In the genomic region with DNA sequence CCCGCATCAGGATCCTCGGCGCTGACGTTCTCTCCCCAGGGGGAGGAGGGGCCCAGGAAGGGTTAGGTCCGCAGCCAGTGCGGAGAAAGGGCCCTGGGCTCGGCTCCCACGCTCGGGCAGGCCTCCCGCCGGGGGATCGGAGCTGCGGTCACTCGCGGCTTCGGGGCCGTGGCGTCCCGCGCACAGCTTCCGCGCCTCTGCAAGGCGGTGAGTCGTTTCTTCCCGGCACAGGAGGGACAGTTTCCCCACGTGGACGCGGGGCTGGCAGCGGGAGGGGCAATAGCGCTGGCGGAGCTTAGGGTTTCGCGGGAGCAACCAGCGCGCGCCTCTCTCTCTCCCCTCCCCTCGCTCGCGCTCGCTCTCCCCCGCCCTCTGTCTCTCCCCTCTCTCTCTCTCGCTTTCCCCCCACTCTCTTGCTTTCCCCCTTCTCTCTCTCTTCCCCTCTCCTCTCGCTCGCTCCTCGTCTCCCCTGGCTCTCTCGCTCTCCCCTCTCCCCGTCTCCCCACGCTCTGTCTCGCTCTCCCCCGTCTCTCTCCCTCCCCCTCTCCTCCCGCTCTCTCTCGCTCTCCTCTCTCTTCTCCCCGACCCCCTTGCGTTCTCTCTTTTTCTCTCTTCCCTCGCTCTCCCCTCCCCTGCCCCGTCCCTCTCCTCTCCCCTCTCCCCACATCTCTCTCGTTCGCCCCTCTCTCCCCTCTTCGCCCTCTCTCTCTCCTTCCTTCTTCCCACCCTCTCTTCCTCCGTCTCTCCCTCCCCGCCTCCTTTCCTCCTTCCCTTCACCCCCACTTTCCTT, we compare ENCODE assay signal across 1 cellular context.
TF ChIP-seq lines count a peak whose summit lies in the region.

No MANE protein-coding gene starts in this region.

TF ChIP-seq in HepG2, 621 proteins besides CTCF, POLR2A, EP300 and RAD21 (continued from another document and continues in another):
- TF ChIP-seq, protein P1, sequence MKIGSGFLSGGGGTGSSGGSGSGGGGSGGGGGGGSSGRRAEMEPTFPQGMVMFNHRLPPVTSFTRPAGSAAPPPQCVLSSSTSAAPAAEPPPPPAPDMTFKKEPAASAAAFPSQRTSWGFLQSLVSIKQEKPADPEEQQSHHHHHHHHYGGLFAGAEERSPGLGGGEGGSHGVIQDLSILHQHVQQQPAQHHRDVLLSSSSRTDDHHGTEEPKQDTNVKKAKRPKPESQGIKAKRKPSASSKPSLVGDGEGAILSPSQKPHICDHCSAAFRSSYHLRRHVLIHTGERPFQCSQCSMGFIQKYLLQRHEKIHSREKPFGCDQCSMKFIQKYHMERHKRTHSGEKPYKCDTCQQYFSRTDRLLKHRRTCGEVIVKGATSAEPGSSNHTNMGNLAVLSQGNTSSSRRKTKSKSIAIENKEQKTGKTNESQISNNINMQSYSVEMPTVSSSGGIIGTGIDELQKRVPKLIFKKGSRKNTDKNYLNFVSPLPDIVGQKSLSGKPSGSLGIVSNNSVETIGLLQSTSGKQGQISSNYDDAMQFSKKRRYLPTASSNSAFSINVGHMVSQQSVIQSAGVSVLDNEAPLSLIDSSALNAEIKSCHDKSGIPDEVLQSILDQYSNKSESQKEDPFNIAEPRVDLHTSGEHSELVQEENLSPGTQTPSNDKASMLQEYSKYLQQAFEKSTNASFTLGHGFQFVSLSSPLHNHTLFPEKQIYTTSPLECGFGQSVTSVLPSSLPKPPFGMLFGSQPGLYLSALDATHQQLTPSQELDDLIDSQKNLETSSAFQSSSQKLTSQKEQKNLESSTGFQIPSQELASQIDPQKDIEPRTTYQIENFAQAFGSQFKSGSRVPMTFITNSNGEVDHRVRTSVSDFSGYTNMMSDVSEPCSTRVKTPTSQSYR (CRISPR knock-in tag; IDR thresholded peaks at IDR 0.05; ENCODE audit: borderline replicate concordance) = 0 out of 2 replicates have a peak, but pooled peaks have one; percentile 17
- TF ChIP-seq CEBPB (IDR thresholded peaks at IDR 0.05; ENCODE audit: borderline replicate concordance, low read depth, low read length) (no peak), TCF7 (IDR thresholded peaks at IDR 0.05; ENCODE audit: low read depth) (no peak), ZNF335 (CRISPR knock-in tag; IDR thresholded peaks at IDR 0.05) (no peak), ZBTB42 (CRISPR knock-in tag; IDR thresholded peaks at IDR 0.05) (no peak), HNF4A (CRISPR knock-in tag; IDR thresholded peaks at IDR 0.05) (no peak), ZNF260 (CRISPR knock-in tag; IDR thresholded peaks at IDR 0.05; ENCODE audit: borderline replicate concordance, low read depth) (no peak), TBP (CRISPR knock-in tag; IDR thresholded peaks at IDR 0.05) (no peak), ZNF253 (CRISPR knock-in tag; IDR thresholded peaks at IDR 0.05; ENCODE audit: borderline replicate concordance) (no peak), GATAD2A (CRISPR knock-in tag; IDR thresholded peaks at IDR 0.05) (0 out of 2 replicates have a peak, but pooled peaks have one; percentile 24), ZBTB38 (CRISPR knock-in tag; IDR thresholded peaks at IDR 0.05) (no peak), KAT8 (CRISPR knock-in tag; IDR thresholded peaks at IDR 0.05) (no peak), BORCS8-MEF2B (CRISPR knock-in tag; IDR thresholded peaks at IDR 0.05) (peak; percentile 53; the same call in 1 of the 2 replicates), NCOA2 (CRISPR knock-in tag; IDR thresholded peaks at IDR 0.05) (no peak), ARHGAP35 (CRISPR knock-in tag; IDR thresholded peaks at IDR 0.05; ENCODE audit: borderline replicate concordance) (no peak), PHF20 (CRISPR knock-in tag; IDR thresholded peaks at IDR 0.05) (no peak), ZFX (CRISPR knock-in tag; IDR thresholded peaks at IDR 0.05; ENCODE audit: low read depth) (peak; percentile 50; the same call in 1 of the 2 replicates), ZNF563 (CRISPR knock-in tag; IDR thresholded peaks at IDR 0.05) (peak; percentile 50; the same call in 1 of the 2 replicates), TARDBP (CRISPR knock-in tag; IDR thresholded peaks at IDR 0.05) (peak; percentile 35; the same call in 1 of the 2 replicates), ZMYM2 (CRISPR knock-in tag; IDR thresholded peaks at IDR 0.05) (no peak), LCORL (IDR thresholded peaks at IDR 0.05) (no peak), LCORL (CRISPR knock-in tag; IDR thresholded peaks at IDR 0.05) (peak; percentile 38; the same call in 1 of the 2 replicates), ZNF891 (CRISPR knock-in tag; IDR thresholded peaks at IDR 0.05) (0 out of 2 replicates have a peak, but pooled peaks have one; percentile 21), BRD4 (CRISPR knock-in tag; IDR thresholded peaks at IDR 0.05) (no peak; the same call in 1 of the 2 replicates), ZNF136 (CRISPR knock-in tag; IDR thresholded peaks at IDR 0.05; ENCODE audit: low read depth) (no peak), YEATS4 (CRISPR knock-in tag; IDR thresholded peaks at IDR 0.05; ENCODE audit: borderline replicate concordance) (peak; percentile 44; the same call in 1 of the 2 replicates), SRF (IDR thresholded peaks at IDR 0.05; ENCODE audit: low read depth, low read length) (no peak), ZNF354B (CRISPR knock-in tag; IDR thresholded peaks at IDR 0.05) (no peak), THAP11 (CRISPR knock-in tag; IDR thresholded peaks at IDR 0.05) (0 out of 2 replicates have a peak, but pooled peaks have one; percentile 14), ZNF773 (CRISPR knock-in tag; IDR thresholded peaks at IDR 0.05; ENCODE audit: borderline replicate concordance) (no peak), ZNF430 (CRISPR knock-in tag; IDR thresholded peaks at IDR 0.05) (no peak), NR1H2 (CRISPR knock-in tag; IDR thresholded peaks at IDR 0.05; ENCODE audit: borderline replicate concordance, low read depth) (no peak), HDAC2 (CRISPR knock-in tag; IDR thresholded peaks at IDR 0.05) (no peak), POGZ (CRISPR knock-in tag; IDR thresholded peaks at IDR 0.05) (0 out of 2 replicates have a peak, but pooled peaks have one; percentile 20), SAP130 (CRISPR knock-in tag; IDR thresholded peaks at IDR 0.05; ENCODE audit: low read depth) (peak; percentile 52)
- TF ChIP-seq, protein P2, sequence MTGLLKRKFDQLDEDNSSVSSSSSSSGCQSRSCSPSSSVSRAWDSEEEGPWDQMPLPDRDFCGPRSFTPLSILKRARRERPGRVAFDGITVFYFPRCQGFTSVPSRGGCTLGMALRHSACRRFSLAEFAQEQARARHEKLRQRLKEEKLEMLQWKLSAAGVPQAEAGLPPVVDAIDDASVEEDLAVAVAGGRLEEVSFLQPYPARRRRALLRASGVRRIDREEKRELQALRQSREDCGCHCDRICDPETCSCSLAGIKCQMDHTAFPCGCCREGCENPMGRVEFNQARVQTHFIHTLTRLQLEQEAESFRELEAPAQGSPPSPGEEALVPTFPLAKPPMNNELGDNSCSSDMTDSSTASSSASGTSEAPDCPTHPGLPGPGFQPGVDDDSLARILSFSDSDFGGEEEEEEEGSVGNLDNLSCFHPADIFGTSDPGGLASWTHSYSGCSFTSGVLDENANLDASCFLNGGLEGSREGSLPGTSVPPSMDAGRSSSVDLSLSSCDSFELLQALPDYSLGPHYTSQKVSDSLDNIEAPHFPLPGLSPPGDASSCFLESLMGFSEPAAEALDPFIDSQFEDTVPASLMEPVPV (CRISPR knock-in tag; IDR thresholded peaks at IDR 0.05) = peak; percentile 70; the same call in 1 of the 2 replicates
- TF ChIP-seq, protein P3, sequence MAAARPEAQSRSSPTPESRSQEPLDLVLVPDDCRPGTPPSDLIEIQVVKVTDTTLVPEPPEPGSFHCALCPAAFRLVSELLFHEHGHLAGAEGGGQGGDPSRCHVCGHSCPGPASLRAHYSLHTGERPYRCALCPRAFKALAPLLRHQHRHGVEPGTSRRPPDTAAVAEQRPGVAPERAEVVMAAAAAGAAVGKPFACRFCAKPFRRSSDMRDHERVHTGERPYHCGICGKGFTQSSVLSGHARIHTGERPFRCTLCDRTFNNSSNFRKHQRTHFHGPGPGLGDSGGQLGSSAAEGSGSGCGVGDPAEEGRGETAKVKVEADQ (CRISPR knock-in tag; IDR thresholded peaks at IDR 0.05; ENCODE audit: borderline replicate concordance) = no peak
- TF ChIP-seq, protein P4, sequence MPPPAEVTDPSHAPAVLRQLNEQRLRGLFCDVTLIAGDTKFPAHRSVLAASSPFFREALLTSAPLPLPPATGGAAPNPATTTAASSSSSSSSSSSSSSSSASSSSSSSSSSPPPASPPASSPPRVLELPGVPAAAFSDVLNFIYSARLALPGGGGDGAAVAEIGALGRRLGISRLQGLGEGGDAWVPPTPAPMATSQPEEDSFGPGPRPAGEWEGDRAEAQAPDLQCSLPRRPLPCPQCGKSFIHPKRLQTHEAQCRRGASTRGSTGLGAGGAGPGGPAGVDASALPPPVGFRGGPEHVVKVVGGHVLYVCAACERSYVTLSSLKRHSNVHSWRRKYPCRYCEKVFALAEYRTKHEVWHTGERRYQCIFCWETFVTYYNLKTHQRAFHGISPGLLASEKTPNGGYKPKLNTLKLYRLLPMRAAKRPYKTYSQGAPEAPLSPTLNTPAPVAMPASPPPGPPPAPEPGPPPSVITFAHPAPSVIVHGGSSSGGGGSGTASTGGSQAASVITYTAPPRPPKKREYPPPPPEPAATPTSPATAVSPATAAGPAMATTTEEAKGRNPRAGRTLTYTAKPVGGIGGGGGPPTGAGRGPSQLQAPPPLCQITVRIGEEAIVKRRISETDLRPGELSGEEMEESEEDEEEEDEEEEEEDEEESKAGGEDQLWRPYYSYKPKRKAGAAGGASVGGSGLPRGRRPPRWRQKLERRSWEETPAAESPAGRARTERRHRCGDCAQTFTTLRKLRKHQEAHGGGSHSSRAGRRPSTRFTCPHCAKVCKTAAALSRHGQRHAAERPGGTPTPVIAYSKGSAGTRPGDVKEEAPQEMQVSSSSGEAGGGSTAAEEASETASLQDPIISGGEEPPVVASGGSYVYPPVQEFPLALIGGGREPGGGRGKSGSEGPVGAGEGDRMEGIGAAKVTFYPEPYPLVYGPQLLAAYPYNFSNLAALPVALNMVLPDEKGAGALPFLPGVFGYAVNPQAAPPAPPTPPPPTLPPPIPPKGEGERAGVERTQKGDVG (CRISPR knock-in tag; IDR thresholded peaks at IDR 0.05; ENCODE audit: borderline replicate concordance) = no peak
- TF ChIP-seq, protein P5, sequence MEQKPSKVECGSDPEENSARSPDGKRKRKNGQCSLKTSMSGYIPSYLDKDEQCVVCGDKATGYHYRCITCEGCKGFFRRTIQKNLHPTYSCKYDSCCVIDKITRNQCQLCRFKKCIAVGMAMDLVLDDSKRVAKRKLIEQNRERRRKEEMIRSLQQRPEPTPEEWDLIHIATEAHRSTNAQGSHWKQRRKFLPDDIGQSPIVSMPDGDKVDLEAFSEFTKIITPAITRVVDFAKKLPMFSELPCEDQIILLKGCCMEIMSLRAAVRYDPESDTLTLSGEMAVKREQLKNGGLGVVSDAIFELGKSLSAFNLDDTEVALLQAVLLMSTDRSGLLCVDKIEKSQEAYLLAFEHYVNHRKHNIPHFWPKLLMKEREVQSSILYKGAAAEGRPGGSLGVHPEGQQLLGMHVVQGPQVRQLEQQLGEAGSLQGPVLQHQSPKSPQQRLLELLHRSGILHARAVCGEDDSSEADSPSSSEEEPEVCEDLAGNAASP (CRISPR knock-in tag; IDR thresholded peaks at IDR 0.05; ENCODE audit: borderline replicate concordance) = no peak
- TF ChIP-seq, protein P6, sequence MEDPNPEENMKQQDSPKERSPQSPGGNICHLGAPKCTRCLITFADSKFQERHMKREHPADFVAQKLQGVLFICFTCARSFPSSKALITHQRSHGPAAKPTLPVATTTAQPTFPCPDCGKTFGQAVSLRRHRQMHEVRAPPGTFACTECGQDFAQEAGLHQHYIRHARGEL (CRISPR knock-in tag; IDR thresholded peaks at IDR 0.05) = no peak
- TF ChIP-seq, protein P7, sequence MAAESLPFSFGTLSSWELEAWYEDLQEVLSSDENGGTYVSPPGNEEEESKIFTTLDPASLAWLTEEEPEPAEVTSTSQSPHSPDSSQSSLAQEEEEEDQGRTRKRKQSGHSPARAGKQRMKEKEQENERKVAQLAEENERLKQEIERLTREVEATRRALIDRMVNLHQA (CRISPR knock-in tag; IDR thresholded peaks at IDR 0.05) = no peak
- TF ChIP-seq, protein P8, sequence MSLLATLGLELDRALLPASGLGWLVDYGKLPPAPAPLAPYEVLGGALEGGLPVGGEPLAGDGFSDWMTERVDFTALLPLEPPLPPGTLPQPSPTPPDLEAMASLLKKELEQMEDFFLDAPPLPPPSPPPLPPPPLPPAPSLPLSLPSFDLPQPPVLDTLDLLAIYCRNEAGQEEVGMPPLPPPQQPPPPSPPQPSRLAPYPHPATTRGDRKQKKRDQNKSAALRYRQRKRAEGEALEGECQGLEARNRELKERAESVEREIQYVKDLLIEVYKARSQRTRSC (CRISPR knock-in tag; IDR thresholded peaks at IDR 0.05; ENCODE audit: low read depth) = no peak
- TF ChIP-seq, protein P9, sequence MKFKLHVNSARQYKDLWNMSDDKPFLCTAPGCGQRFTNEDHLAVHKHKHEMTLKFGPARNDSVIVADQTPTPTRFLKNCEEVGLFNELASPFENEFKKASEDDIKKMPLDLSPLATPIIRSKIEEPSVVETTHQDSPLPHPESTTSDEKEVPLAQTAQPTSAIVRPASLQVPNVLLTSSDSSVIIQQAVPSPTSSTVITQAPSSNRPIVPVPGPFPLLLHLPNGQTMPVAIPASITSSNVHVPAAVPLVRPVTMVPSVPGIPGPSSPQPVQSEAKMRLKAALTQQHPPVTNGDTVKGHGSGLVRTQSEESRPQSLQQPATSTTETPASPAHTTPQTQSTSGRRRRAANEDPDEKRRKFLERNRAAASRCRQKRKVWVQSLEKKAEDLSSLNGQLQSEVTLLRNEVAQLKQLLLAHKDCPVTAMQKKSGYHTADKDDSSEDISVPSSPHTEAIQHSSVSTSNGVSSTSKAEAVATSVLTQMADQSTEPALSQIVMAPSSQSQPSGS (CRISPR knock-in tag; IDR thresholded peaks at IDR 0.05) = no peak
- TF ChIP-seq, protein P10, sequence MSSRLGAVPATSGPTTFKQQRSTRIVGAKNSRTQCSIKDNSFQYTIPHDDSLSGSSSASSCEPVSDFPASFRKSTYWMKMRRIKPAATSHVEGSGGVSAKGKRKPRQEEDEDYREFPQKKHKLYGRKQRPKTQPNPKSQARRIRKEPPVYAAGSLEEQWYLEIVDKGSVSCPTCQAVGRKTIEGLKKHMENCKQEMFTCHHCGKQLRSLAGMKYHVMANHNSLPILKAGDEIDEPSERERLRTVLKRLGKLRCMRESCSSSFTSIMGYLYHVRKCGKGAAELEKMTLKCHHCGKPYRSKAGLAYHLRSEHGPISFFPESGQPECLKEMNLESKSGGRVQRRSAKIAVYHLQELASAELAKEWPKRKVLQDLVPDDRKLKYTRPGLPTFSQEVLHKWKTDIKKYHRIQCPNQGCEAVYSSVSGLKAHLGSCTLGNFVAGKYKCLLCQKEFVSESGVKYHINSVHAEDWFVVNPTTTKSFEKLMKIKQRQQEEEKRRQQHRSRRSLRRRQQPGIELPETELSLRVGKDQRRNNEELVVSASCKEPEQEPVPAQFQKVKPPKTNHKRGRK (CRISPR knock-in tag; IDR thresholded peaks at IDR 0.05) = peak; percentile 99
- TF ChIP-seq, protein P11, sequence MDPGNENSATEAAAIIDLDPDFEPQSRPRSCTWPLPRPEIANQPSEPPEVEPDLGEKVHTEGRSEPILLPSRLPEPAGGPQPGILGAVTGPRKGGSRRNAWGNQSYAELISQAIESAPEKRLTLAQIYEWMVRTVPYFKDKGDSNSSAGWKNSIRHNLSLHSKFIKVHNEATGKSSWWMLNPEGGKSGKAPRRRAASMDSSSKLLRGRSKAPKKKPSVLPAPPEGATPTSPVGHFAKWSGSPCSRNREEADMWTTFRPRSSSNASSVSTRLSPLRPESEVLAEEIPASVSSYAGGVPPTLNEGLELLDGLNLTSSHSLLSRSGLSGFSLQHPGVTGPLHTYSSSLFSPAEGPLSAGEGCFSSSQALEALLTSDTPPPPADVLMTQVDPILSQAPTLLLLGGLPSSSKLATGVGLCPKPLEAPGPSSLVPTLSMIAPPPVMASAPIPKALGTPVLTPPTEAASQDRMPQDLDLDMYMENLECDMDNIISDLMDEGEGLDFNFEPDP (CRISPR knock-in tag; conservative IDR thresholded peaks at IDR 0.05) = no peak
